Comparison of ENCODE assay signal across 6 cellular contexts in the genomic region with DNA sequence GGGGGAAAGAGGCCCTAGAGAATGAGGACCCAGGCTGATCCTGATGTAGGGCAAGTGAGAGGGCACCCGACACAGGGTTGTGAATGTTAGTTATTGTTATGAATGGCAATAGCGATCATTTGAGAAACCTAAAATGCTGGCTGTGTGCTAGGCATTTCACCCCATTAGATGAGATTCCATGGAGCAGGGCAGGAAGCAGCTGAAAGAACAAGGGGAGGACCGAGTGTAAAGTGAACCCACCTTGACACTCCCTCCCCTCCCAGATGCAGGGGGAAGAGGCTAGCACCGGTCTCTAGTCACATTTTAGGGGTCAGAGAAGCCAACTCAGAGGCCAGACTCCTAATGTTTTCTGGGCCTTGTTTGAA. TPM values are rescaled to one million over a fixed set of nuclear protein-coding genes. Genes with fewer than 3 reads are reported as not detected.
A peak's percentile ranks its signal among the peaks of the same experiment; 100 is the strongest.
DNase-seq lines count a peak whose midpoint lies in the region; ATAC-seq, FAIRE-seq and TF ChIP-seq lines count a peak whose summit lies in the region.

No MANE protein-coding gene starts in this region.

- no peaks in the 10 kb centered on the region for H3K36me3 ChIP-seq in H1 (ENCODE audit: control insufficient read depth in 2 of 4, insufficient read depth in 4 of 4, low read length in 3 of 4)

- H3K56ac ChIP-seq in H1 (replicated peaks; ENCODE audit: insufficient read length, low read depth, low read length), result no peak overlapping the region

- H3K27ac Mint-ChIP-seq in activated CD4-positive, alpha-beta T cell treated with anti-CD3 and anti-CD28 coated beads, Interleukin-2, amount 10 ng/mL, durations not matched to agents 24 days and 14 days, result peak overlapping the region; percentile 86
- H3K27ac Mint-ChIP-seq in stimulated activated effector memory CD8-positive, alpha-beta T cell treated with anti-CD3 and anti-CD28 coated beads, Interleukin-12 subunit alpha, Interleukin-12 subunit beta, amount 100 ng/mL, for 72 hours, result peak overlapping the region; percentile 64

- peak overlapping the region; percentile 85; the same call in 1 of the 2 replicates for H2AFZ ChIP-seq in H1 (ENCODE audit: low read length)

- TF ChIP-seq RAD21 in H1 (IDR thresholded peaks at IDR 0.05 in 1 of 2, conservative IDR thresholded peaks at IDR 0.05 in 1 of 2; ENCODE audit: low read depth in 2 of 2, low read length in 2 of 2), result no peak

- H3K79me2 ChIP-seq in H1 (ENCODE audit: control insufficient read depth in 1 of 2, insufficient read depth in 2 of 2, low read length in 2 of 2), result no peaks in the 10 kb centered on the region

- DNase-seq in activated CD4-positive, alpha-beta T cell treated with anti-CD3 and anti-CD28 coated beads, Interleukin-2, amount 10 ng/mL, durations not matched to agents 24 days and 14 days, result no peak
- DNase-seq in activated CD4-positive, alpha-beta T cell treated with anti-CD3 and anti-CD28 coated beads for 1 hour, result no peak
- no peak for DNase-seq in H1 (ENCODE audit: low read depth in 1 of 2, low spot score in 2 of 2)
- no peak for DNase-seq in stimulated activated effector memory CD8-positive, alpha-beta T cell treated with anti-CD3 and anti-CD28 coated beads, Interleukin-12 subunit alpha, Interleukin-12 subunit beta, amount 100 ng/mL, for 72 hours (ENCODE audit: low spot score in 2 of 2)
- no peak for DNase-seq in midbrain (lab: John Stamatoyannopoulos, UW)
- no peak for DNase-seq in D341Med (ENCODE audit: low spot score)

- FAIRE-seq in H1 (lab: Jason Lieb, UNC), result peak; percentile 69

- ATAC-seq in stimulated activated effector memory CD8-positive, alpha-beta T cell treated with anti-CD3 and anti-CD28 coated beads, Interleukin-12 subunit alpha, Interleukin-12 subunit beta, amount 100 ng/mL, for 72 hours, result no peak

- peaks cover 11% of the 10 kb centered on the region; the same call in 1 of the 2 replicates for H3K23me2 ChIP-seq in H1 (ENCODE audit: low read depth, low read length)

- peak overlapping the region; percentile 70 for H3K4ac ChIP-seq in H1 (replicated peaks; ENCODE audit: insufficient read length, low read depth, low read length)

- peak overlapping the region; percentile 95; the same call in 1 of the 2 replicates for H2BK5ac ChIP-seq in H1 (ENCODE audit: low read depth, low read length)

- H3K27me3 ChIP-seq in H1 (replicated peaks in 1 of 4; ENCODE audit: control insufficient read depth in 3 of 4, extremely low read depth in 1 of 4, insufficient read depth in 3 of 4, low read length in 3 of 4), result peaks cover 5 to 36% (median 26%) of the 10 kb centered on the region in 4 experiments

- peak overlapping the region; percentile 72 for H2BK20ac ChIP-seq in H1 (ENCODE audit: low read length)

- peak overlapping the region; percentile 82 for H3K4me3 Mint-ChIP-seq in activated CD4-positive, alpha-beta T cell treated with anti-CD3 and anti-CD28 coated beads, Interleukin-2, amount 10 ng/mL, durations not matched to agents 24 days and 14 days
- H3K4me3 Mint-ChIP-seq in stimulated activated effector memory CD8-positive, alpha-beta T cell treated with anti-CD3 and anti-CD28 coated beads, Interleukin-12 subunit alpha, Interleukin-12 subunit beta, amount 100 ng/mL, for 72 hours, result peak overlapping the region; percentile 72

- peaks cover 0 to 6% of the 10 kb centered on the region in 2 experiments for H4K20me1 ChIP-seq in H1 (replicated peaks in 1 of 2; ENCODE audit: control insufficient read depth in 1 of 2, insufficient read depth in 2 of 2, low read length in 2 of 2)

- H3K9me3 Mint-ChIP-seq in activated CD4-positive, alpha-beta T cell treated with anti-CD3 and anti-CD28 coated beads, Interleukin-2, amount 10 ng/mL, durations not matched to agents 24 days and 14 days, result no peaks in the 10 kb centered on the region
- no peaks in the 10 kb centered on the region for H3K9me3 Mint-ChIP-seq in stimulated activated effector memory CD8-positive, alpha-beta T cell treated with anti-CD3 and anti-CD28 coated beads, Interleukin-12 subunit alpha, Interleukin-12 subunit beta, amount 100 ng/mL, for 72 hours

- 0 out of 2 replicates have a peak overlapping the region, but pooled peaks have one; percentile 74 for H3K18ac ChIP-seq in H1 (ENCODE audit: extremely low read depth, low read length)

- no peak for TF ChIP-seq EP300 in H1 (IDR thresholded peaks at IDR 0.05; ENCODE audit: borderline replicate concordance in 1 of 2, low read depth in 2 of 2, low read length in 2 of 2)

- no peak overlapping the region for H2AK5ac ChIP-seq in H1 (ENCODE audit: low read depth, low read length)

- H2BK120ac ChIP-seq in H1 (replicated peaks; ENCODE audit: low read depth, low read length), result no peak overlapping the region

- H4K5ac ChIP-seq in H1 (ENCODE audit: insufficient read length, low read depth, low read length), result peak overlapping the region; percentile 90

- peak overlapping the region; percentile 95 for H3K4me2 ChIP-seq in H1 (ENCODE audit: insufficient read depth in 1 of 2, low read depth in 2 of 2, low read length in 2 of 2)

- intact Hi-C loops in activated CD4-positive, alpha-beta T cell treated with anti-CD3 and anti-CD28 coated beads, Interleukin-2, amount 10 ng/mL, durations not matched to agents 24 days and 14 days (cut with micrococcal nuclease), result no loop called here

- CTCF ChIA-PET in H1 (lab: Charles Lee; ENCODE audit: partially characterized antibody), result interaction anchor here (0.6 to 13.1 kb wide), 11 partner anchors 12 to 473 kb away, joined by 3 to 193 read pairs (median 3); partner anchors contain the start of genes ABHD15, ANKRD13B, SSH2 and TP53I13

- H3K4me1 Mint-ChIP-seq in activated CD4-positive, alpha-beta T cell treated with anti-CD3 and anti-CD28 coated beads, Interleukin-2, amount 10 ng/mL, durations not matched to agents 24 days and 14 days, result peaks cover 42% of the 10 kb centered on the region
- H3K4me1 Mint-ChIP-seq in stimulated activated effector memory CD8-positive, alpha-beta T cell treated with anti-CD3 and anti-CD28 coated beads, Interleukin-12 subunit alpha, Interleukin-12 subunit beta, amount 100 ng/mL, for 72 hours, result peaks cover 46% of the 10 kb centered on the region

- TF ChIP-seq CTCF in H1 (IDR thresholded peaks at IDR 0.05; ENCODE audit: control extremely low read depth in 1 of 3, insufficient read depth in 1 of 3, low read depth in 1 of 3, low read length in 3 of 3), result no peak

- H3K9me3 ChIP-seq in H1 (ENCODE audit: insufficient read depth in 2 of 2, low read depth in 1 of 2, low read length in 1 of 2), result no peaks in the 10 kb centered on the region

- H3K9ac ChIP-seq in H1 (replicated peaks in 1 of 4; ENCODE audit: extremely low read depth in 1 of 4, low read depth in 3 of 4, low read length in 3 of 4), result peak overlapping the region in 3 of 4 experiments; percentile 32 to 85 (median 84); a peak in 6 of 7 replicates

- H3K23ac ChIP-seq in H1 (ENCODE audit: insufficient read length), result no peak overlapping the region

- peaks cover 8 to 20% (median 16%) of the 10 kb centered on the region in 4 experiments for H3K4me1 ChIP-seq in H1 (replicated peaks in 1 of 4; ENCODE audit: control insufficient read depth in 3 of 4, insufficient read depth in 4 of 4, low read length in 3 of 4)

- H2BK15ac ChIP-seq in H1 (ENCODE audit: low read length), result peak overlapping the region; percentile 75; the same call in 1 of the 2 replicates

- no peak for TF ChIP-seq POLR2A in H1 (IDR thresholded peaks at IDR 0.05; ENCODE audit: control extremely low read depth in 1 of 2, low read depth in 2 of 2, low read length in 2 of 2)

- no peak overlapping the region for H2BK12ac ChIP-seq in H1 (ENCODE audit: low read depth, low read length)

- no peak overlapping the region for H3K14ac ChIP-seq in H1 (ENCODE audit: insufficient read length)

- peak overlapping the region; percentile 2 for H4K91ac ChIP-seq in H1 (replicated peaks; ENCODE audit: insufficient read length, low read length)

- no peaks in the 10 kb centered on the region for H3K27me3 Mint-ChIP-seq in activated CD4-positive, alpha-beta T cell treated with anti-CD3 and anti-CD28 coated beads, Interleukin-2, amount 10 ng/mL, durations not matched to agents 24 days and 14 days

- H3K4me3 ChIP-seq in H1 (ENCODE audit: extremely low read depth in 1 of 4, insufficient read depth in 2 of 4, low read depth in 3 of 4, low read length in 4 of 4), result peak overlapping the region; percentile 53 to 84 (median 69)

- peaks cover 6% of the 10 kb centered on the region for H3K36me3 Mint-ChIP-seq in activated CD4-positive, alpha-beta T cell treated with anti-CD3 and anti-CD28 coated beads, Interleukin-2, amount 10 ng/mL, durations not matched to agents 24 days and 14 days (ENCODE audit: low read depth)
- H3K36me3 Mint-ChIP-seq in stimulated activated effector memory CD8-positive, alpha-beta T cell treated with anti-CD3 and anti-CD28 coated beads, Interleukin-12 subunit alpha, Interleukin-12 subunit beta, amount 100 ng/mL, for 72 hours, result peaks cover 34% of the 10 kb centered on the region

- no peaks in the 10 kb centered on the region for H3K79me1 ChIP-seq in H1 (ENCODE audit: low read depth, low read length)

- 20% methylated on average over 4 of the region's 4 CpGs; no CpG with 5 or more reads in 1 of the 2 experiments for WGBS in H1 (ENCODE audit: extremely low coverage in 1 of 2, insufficient coverage in 1 of 2, insufficient read length in 1 of 2, insufficient replicate concordance in 2 of 2, low coverage in 1 of 2, low lambda C conversion rate in 2 of 2, missing lambda C conversion rate in 1 of 2), 2 experiments

- peak overlapping the region; percentile 95; the same call in 1 of the 2 replicates for H4K8ac ChIP-seq in H1 (ENCODE audit: extremely low read depth, insufficient read depth, low read length)

- H3K27ac ChIP-seq in H1 (ENCODE audit: low read depth, low read length), result peak overlapping the region; percentile 72

- POLR2A ChIA-PET in H1 (lab: Charles Lee; ENCODE audit: partially characterized antibody), result interaction anchor here (0.6 to 1.4 kb wide), 6 partner anchors 16 to 363 kb away, joined by 3 to 4 read pairs (median 4); partner anchors contain the start of gene NUFIP2

RNA-seq across cellular contexts. Expression of gene CORO6, which starts 0.6 kb away (rescaled TPM):
- total RNA-seq in activated CD4-positive, alpha-beta T cell treated with anti-CD3 and anti-CD28 coated beads, Interleukin-2, amount 10 ng/mL, durations not matched to agents 24 days and 14 days, result 5.6 and 6.4 TPM in 2 replicates
- 2.1 and 2.5 TPM in 2 replicates for total RNA-seq in H1 (2021; fragmentation: NEBNext Ultra II Directional; extraction: Animal tissue kit (Norgen Biotek cat#: 25700))
- polyA plus RNA-seq in H1 (2011; rRNA removed), result 8.6 and 13.3 TPM in 2 replicates
- 10.9 TPM for polyA plus RNA-seq in H1 (2011; cell fraction: cytosol; rRNA removed)
- polyA plus RNA-seq in H1 (2011; cell fraction: nucleus; rRNA removed), result 106 TPM
- 3.1 to 6.2 TPM (median 5.5 TPM) in 4 replicates for polyA plus RNA-seq in H1 (2012, experiment 1 of 2)
- 3.1 TPM for polyA plus RNA-seq in H1 (2012, experiment 2 of 2)
- 3.6 TPM for polyA plus RNA-seq in H1 (2013, experiment 1 of 2)
- 3.3 TPM for polyA plus RNA-seq in H1 (2013, experiment 2 of 2)
- 7.3 and 10.4 TPM in 2 replicates for polyA minus RNA-seq in H1 (2011; rRNA and poly(A)+ RNA removed)
- polyA minus RNA-seq in H1 (2011; cell fraction: cytosol; rRNA and poly(A)+ RNA removed), result 3.2 TPM
- 10.5 TPM for polyA minus RNA-seq in H1 (2011; cell fraction: nucleus; rRNA and poly(A)+ RNA removed)

RNA-seq across cellular contexts. Expression of gene ANKRD13B, which starts 30.3 kb away (rescaled TPM):
- 43.1 and 49.8 TPM in 2 replicates for total RNA-seq in activated CD4-positive, alpha-beta T cell treated with anti-CD3 and anti-CD28 coated beads, Interleukin-2, amount 10 ng/mL, durations not matched to agents 24 days and 14 days
- 41.0 and 48.5 TPM in 2 replicates for total RNA-seq in H1 (2021; fragmentation: NEBNext Ultra II Directional; extraction: Animal tissue kit (Norgen Biotek cat#: 25700))
- 16.4 and 30.3 TPM in 2 replicates for polyA plus RNA-seq in H1 (2011; rRNA removed)
- 17.6 TPM for polyA plus RNA-seq in H1 (2011; cell fraction: cytosol; rRNA removed)
- polyA plus RNA-seq in H1 (2011; cell fraction: nucleus; rRNA removed), result 167 TPM
- polyA plus RNA-seq in H1 (2012, experiment 1 of 2), result 25.6 to 40.3 TPM (median 33.5 TPM) in 4 replicates
- 22.3 TPM for polyA plus RNA-seq in H1 (2012, experiment 2 of 2)
- 21.9 TPM for polyA plus RNA-seq in H1 (2013, experiment 1 of 2)
- 20.2 TPM for polyA plus RNA-seq in H1 (2013, experiment 2 of 2)
- 7.7 and 13.1 TPM in 2 replicates for polyA minus RNA-seq in H1 (2011; rRNA and poly(A)+ RNA removed)
- polyA minus RNA-seq in H1 (2011; cell fraction: cytosol; rRNA and poly(A)+ RNA removed), result 22.4 TPM
- 33.4 TPM for polyA minus RNA-seq in H1 (2011; cell fraction: nucleus; rRNA and poly(A)+ RNA removed)

RNA-seq across cellular contexts. Expression of gene GIT1, which starts 33.8 kb away (rescaled TPM):
- total RNA-seq in activated CD4-positive, alpha-beta T cell treated with anti-CD3 and anti-CD28 coated beads, Interleukin-2, amount 10 ng/mL, durations not matched to agents 24 days and 14 days, result 91.3 and 91.4 TPM in 2 replicates
- total RNA-seq in H1 (2021; fragmentation: NEBNext Ultra II Directional; extraction: Animal tissue kit (Norgen Biotek cat#: 25700)), result 60.6 and 62.4 TPM in 2 replicates
- 63.0 and 80.7 TPM in 2 replicates for polyA plus RNA-seq in H1 (2011; rRNA removed)
- 43.3 TPM for polyA plus RNA-seq in H1 (2011; cell fraction: cytosol; rRNA removed)
- polyA plus RNA-seq in H1 (2011; cell fraction: nucleus; rRNA removed), result 93.3 TPM
- polyA plus RNA-seq in H1 (2012, experiment 1 of 2), result 36.7 to 55.7 TPM (median 48.9 TPM) in 4 replicates
- polyA plus RNA-seq in H1 (2012, experiment 2 of 2), result 54.3 TPM
- 45.0 TPM for polyA plus RNA-seq in H1 (2013, experiment 1 of 2)
- polyA plus RNA-seq in H1 (2013, experiment 2 of 2), result 45.5 TPM
- polyA minus RNA-seq in H1 (2011; rRNA and poly(A)+ RNA removed), result 45.9 and 62.5 TPM in 2 replicates
- polyA minus RNA-seq in H1 (2011; cell fraction: cytosol; rRNA and poly(A)+ RNA removed), result 42.9 TPM
- 55.6 TPM for polyA minus RNA-seq in H1 (2011; cell fraction: nucleus; rRNA and poly(A)+ RNA removed)

RNA-seq across cellular contexts. Expression of gene TP53I13, which starts 54.8 kb away (rescaled TPM):
- total RNA-seq in activated CD4-positive, alpha-beta T cell treated with anti-CD3 and anti-CD28 coated beads, Interleukin-2, amount 10 ng/mL, durations not matched to agents 24 days and 14 days, result 69.7 and 77.9 TPM in 2 replicates
- total RNA-seq in H1 (2021; fragmentation: NEBNext Ultra II Directional; extraction: Animal tissue kit (Norgen Biotek cat#: 25700)), result 21.1 and 22.4 TPM in 2 replicates
- 35.7 and 42.6 TPM in 2 replicates for polyA plus RNA-seq in H1 (2011; rRNA removed)
- 33.3 TPM for polyA plus RNA-seq in H1 (2011; cell fraction: cytosol; rRNA removed)
- 97.5 TPM for polyA plus RNA-seq in H1 (2011; cell fraction: nucleus; rRNA removed)
- polyA plus RNA-seq in H1 (2012, experiment 1 of 2), result 13.5 to 25.6 TPM (median 22.3 TPM) in 4 replicates
- polyA plus RNA-seq in H1 (2012, experiment 2 of 2), result 20.0 TPM
- polyA plus RNA-seq in H1 (2013, experiment 1 of 2), result 26.9 TPM
- 24.1 TPM for polyA plus RNA-seq in H1 (2013, experiment 2 of 2)
- 6.4 and 7.7 TPM in 2 replicates for polyA minus RNA-seq in H1 (2011; rRNA and poly(A)+ RNA removed)
- 15.0 TPM for polyA minus RNA-seq in H1 (2011; cell fraction: cytosol; rRNA and poly(A)+ RNA removed)
- 31.3 TPM for polyA minus RNA-seq in H1 (2011; cell fraction: nucleus; rRNA and poly(A)+ RNA removed)

RNA-seq across cellular contexts. Expression of gene ABHD15, which starts 56.4 kb away (rescaled TPM):
- 20.0 and 20.1 TPM in 2 replicates for total RNA-seq in activated CD4-positive, alpha-beta T cell treated with anti-CD3 and anti-CD28 coated beads, Interleukin-2, amount 10 ng/mL, durations not matched to agents 24 days and 14 days
- 1.6 and 1.7 TPM in 2 replicates for total RNA-seq in H1 (2021; fragmentation: NEBNext Ultra II Directional; extraction: Animal tissue kit (Norgen Biotek cat#: 25700))
- 0.88 and 1.2 TPM in 2 replicates for polyA plus RNA-seq in H1 (2011; rRNA removed)
- polyA plus RNA-seq in H1 (2011; cell fraction: cytosol; rRNA removed), result 1.2 TPM
- 1.6 TPM for polyA plus RNA-seq in H1 (2011; cell fraction: nucleus; rRNA removed)
- polyA plus RNA-seq in H1 (2012, experiment 1 of 2), result 1.3 to 1.6 TPM (median 1.5 TPM) in 4 replicates
- polyA plus RNA-seq in H1 (2012, experiment 2 of 2), result 1.9 TPM
- polyA plus RNA-seq in H1 (2013, experiment 1 of 2), result 1.3 TPM
- 1.3 TPM for polyA plus RNA-seq in H1 (2013, experiment 2 of 2)
- polyA minus RNA-seq in H1 (2011; rRNA and poly(A)+ RNA removed), result 1.8 and 2.1 TPM in 2 replicates
- polyA minus RNA-seq in H1 (2011; cell fraction: cytosol; rRNA and poly(A)+ RNA removed), result 1.4 TPM
- 3.0 TPM for polyA minus RNA-seq in H1 (2011; cell fraction: nucleus; rRNA and poly(A)+ RNA removed)
